Comparison of ENCODE assay signal across 1 cellular context in genomic region chr16:75011634-75012307, GRCh38.
TF ChIP-seq lines count a peak whose summit lies in the region.

No MANE protein-coding gene starts in this region.

TF ChIP-seq in GM12878, 131 proteins besides CTCF, POLR2A, EP300 and RAD21 (continued from another document and continues in another):
- TF ChIP-seq, protein P1, sequence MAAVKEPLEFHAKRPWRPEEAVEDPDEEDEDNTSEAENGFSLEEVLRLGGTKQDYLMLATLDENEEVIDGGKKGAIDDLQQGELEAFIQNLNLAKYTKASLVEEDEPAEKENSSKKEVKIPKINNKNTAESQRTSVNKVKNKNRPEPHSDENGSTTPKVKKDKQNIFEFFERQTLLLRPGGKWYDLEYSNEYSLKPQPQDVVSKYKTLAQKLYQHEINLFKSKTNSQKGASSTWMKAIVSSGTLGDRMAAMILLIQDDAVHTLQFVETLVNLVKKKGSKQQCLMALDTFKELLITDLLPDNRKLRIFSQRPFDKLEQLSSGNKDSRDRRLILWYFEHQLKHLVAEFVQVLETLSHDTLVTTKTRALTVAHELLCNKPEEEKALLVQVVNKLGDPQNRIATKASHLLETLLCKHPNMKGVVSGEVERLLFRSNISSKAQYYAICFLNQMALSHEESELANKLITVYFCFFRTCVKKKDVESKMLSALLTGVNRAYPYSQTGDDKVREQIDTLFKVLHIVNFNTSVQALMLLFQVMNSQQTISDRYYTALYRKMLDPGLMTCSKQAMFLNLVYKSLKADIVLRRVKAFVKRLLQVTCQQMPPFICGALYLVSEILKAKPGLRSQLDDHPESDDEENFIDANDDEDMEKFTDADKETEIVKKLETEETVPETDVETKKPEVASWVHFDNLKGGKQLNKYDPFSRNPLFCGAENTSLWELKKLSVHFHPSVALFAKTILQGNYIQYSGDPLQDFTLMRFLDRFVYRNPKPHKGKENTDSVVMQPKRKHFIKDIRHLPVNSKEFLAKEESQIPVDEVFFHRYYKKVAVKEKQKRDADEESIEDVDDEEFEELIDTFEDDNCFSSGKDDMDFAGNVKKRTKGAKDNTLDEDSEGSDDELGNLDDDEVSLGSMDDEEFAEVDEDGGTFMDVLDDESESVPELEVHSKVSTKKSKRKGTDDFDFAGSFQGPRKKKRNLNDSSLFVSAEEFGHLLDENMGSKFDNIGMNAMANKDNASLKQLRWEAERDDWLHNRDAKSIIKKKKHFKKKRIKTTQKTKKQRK (IDR thresholded peaks at IDR 0.05; ENCODE audit: low read depth, low read length), result no peak
- TF ChIP-seq STAT3 (IDR thresholded peaks at IDR 0.05; ENCODE audit: low read depth, low read length) (peak; percentile 93), ATF7 (IDR thresholded peaks at IDR 0.05; ENCODE audit: low read depth) (peak; percentile 79), SP1 (IDR thresholded peaks at IDR 0.05; ENCODE audit: low read depth, low read length) (peak; percentile 61), JUND (IDR thresholded peaks at IDR 0.05; ENCODE audit: low read depth, low read length) (0 out of 2 replicates have a peak, but pooled peaks have one; percentile 63), RB1 (IDR thresholded peaks at IDR 0.05; ENCODE audit: borderline replicate concordance) (no peak), TAF1 (IDR thresholded peaks at IDR 0.05; ENCODE audit: borderline replicate concordance, low read depth, low read length) (peak; percentile 65; the same call in 1 of the 2 replicates), ZBTB11 (CRISPR knock-in tag; IDR thresholded peaks at IDR 0.05) (no peak), CHD2 (IDR thresholded peaks at IDR 0.05; ENCODE audit: borderline replicate concordance, low read depth, low read length) (peak; percentile 84), ZNF24 (IDR thresholded peaks at IDR 0.05) (0 out of 2 replicates have a peak, but pooled peaks have one; percentile 49), SMC3 (IDR thresholded peaks at IDR 0.05; ENCODE audit: borderline replicate concordance, low read length) (peak; percentile 27; the same call in 1 of the 2 replicates), HCFC1 (IDR thresholded peaks at IDR 0.05; ENCODE audit: low read length) (no peak), NFYA (IDR thresholded peaks at IDR 0.05; ENCODE audit: borderline replicate concordance, low read depth, low read length) (no peak), SUPT20H (IDR thresholded peaks at IDR 0.05; ENCODE audit: borderline replicate concordance, control insufficient read depth, low read depth, low read length) (no peak), EED (IDR thresholded peaks at IDR 0.05; ENCODE audit: low read depth) (peak; percentile 82), TCF12 (IDR thresholded peaks at IDR 0.05; ENCODE audit: low read depth, low read length) (peak; percentile 63; the same call in 1 of the 2 replicates), TBL1XR1 (IDR thresholded peaks at IDR 0.05; ENCODE audit: low read depth, low read length) (peak; percentile 87), MAX (IDR thresholded peaks at IDR 0.05; ENCODE audit: low read depth, low read length) (0 out of 2 replicates have a peak, but pooled peaks have one; percentile 38), CUX1 (IDR thresholded peaks at IDR 0.05; ENCODE audit: insufficient replicate concordance, low read depth, low read length) (peak; percentile 59), SMAD1 (IDR thresholded peaks at IDR 0.05; ENCODE audit: low read depth, partially characterized antibody) (no peak), HDAC2 (IDR thresholded peaks at IDR 0.05) (no peak), MEF2A (IDR thresholded peaks at IDR 0.05; ENCODE audit: insufficient read depth, low read depth, low read length) (peak; percentile 84), ZBED1 (IDR thresholded peaks at IDR 0.05; ENCODE audit: borderline replicate concordance) (peak; percentile 47; the same call in 1 of the 2 replicates), KAT2A (conservative IDR thresholded peaks at IDR 0.05; ENCODE audit: control insufficient read depth, low read depth, low read length) (no peak), GATAD2B (conservative IDR thresholded peaks at IDR 0.05; ENCODE audit: low read depth) (0 out of 2 replicates have a peak, but pooled peaks have one; percentile 30), POLR2AphosphoS2 (IDR thresholded peaks at IDR 0.05; ENCODE audit: low read depth, low read length) (peak; percentile 63; the same call in 1 of the 2 replicates), SMARCA5 (IDR thresholded peaks at IDR 0.05) (no peak), STAT1 (conservative IDR thresholded peaks at IDR 0.05) (no peak), TCF7 (IDR thresholded peaks at IDR 0.05; ENCODE audit: borderline replicate concordance) (0 out of 2 replicates have a peak, but pooled peaks have one; percentile 40), NRF1 (conservative IDR thresholded peaks at IDR 0.05; ENCODE audit: low read depth, low read length) (no peak), POU2F2 (IDR thresholded peaks at IDR 0.05; ENCODE audit: borderline replicate concordance, low read depth, low read length) (peak; percentile 65; the same call in 2 of the 3 replicates), NFXL1 (IDR thresholded peaks at IDR 0.05; ENCODE audit: borderline replicate concordance) (no peak), MTA3 (IDR thresholded peaks at IDR 0.05; ENCODE audit: borderline replicate concordance, low read length) (no peak), BACH1 (IDR thresholded peaks at IDR 0.05; ENCODE audit: borderline replicate concordance) (peak; percentile 38; the same call in 1 of the 2 replicates), RELB (IDR thresholded peaks at IDR 0.05; ENCODE audit: low read depth) (peak; percentile 96), YBX1 (IDR thresholded peaks at IDR 0.05) (no peak)
- TF ChIP-seq, protein P2, sequence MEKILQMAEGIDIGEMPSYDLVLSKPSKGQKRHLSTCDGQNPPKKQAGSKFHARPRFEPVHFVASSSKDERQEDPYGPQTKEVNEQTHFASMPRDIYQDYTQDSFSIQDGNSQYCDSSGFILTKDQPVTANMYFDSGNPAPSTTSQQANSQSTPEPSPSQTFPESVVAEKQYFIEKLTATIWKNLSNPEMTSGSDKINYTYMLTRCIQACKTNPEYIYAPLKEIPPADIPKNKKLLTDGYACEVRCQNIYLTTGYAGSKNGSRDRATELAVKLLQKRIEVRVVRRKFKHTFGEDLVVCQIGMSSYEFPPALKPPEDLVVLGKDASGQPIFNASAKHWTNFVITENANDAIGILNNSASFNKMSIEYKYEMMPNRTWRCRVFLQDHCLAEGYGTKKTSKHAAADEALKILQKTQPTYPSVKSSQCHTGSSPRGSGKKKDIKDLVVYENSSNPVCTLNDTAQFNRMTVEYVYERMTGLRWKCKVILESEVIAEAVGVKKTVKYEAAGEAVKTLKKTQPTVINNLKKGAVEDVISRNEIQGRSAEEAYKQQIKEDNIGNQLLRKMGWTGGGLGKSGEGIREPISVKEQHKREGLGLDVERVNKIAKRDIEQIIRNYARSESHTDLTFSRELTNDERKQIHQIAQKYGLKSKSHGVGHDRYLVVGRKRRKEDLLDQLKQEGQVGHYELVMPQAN (conservative IDR thresholded peaks at IDR 0.05), result no peak; the same call in 1 of the 2 replicates
- TF ChIP-seq, protein P3, sequence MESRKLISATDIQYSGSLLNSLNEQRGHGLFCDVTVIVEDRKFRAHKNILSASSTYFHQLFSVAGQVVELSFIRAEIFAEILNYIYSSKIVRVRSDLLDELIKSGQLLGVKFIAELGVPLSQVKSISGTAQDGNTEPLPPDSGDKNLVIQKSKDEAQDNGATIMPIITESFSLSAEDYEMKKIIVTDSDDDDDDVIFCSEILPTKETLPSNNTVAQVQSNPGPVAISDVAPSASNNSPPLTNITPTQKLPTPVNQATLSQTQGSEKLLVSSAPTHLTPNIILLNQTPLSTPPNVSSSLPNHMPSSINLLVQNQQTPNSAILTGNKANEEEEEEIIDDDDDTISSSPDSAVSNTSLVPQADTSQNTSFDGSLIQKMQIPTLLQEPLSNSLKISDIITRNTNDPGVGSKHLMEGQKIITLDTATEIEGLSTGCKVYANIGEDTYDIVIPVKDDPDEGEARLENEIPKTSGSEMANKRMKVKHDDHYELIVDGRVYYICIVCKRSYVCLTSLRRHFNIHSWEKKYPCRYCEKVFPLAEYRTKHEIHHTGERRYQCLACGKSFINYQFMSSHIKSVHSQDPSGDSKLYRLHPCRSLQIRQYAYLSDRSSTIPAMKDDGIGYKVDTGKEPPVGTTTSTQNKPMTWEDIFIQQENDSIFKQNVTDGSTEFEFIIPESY (IDR thresholded peaks at IDR 0.05), result no peak
- TF ChIP-seq, protein P4, sequence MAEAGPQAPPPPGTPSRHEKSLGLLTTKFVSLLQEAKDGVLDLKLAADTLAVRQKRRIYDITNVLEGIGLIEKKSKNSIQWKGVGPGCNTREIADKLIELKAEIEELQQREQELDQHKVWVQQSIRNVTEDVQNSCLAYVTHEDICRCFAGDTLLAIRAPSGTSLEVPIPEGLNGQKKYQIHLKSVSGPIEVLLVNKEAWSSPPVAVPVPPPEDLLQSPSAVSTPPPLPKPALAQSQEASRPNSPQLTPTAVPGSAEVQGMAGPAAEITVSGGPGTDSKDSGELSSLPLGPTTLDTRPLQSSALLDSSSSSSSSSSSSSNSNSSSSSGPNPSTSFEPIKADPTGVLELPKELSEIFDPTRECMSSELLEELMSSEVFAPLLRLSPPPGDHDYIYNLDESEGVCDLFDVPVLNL (IDR thresholded peaks at IDR 0.05; ENCODE audit: low read depth, low read length), result no peak
